19 cellular contexts compared by ENCODE assay signal in genomic region chr16:67281536-67282446, GRCh38. TPM values are rescaled to one million over a fixed set of nuclear protein-coding genes. Genes with fewer than 3 reads are reported as not detected.
DNase-seq lines count a peak whose midpoint lies in the region; ATAC-seq and TF ChIP-seq lines count a peak whose summit lies in the region.
"Had no signal": no experiment of that assay in that cellular context is flagged by ENCODE, and none has a peak within 500 bp of the region (broad histone marks: within the 10 kb centered on the region; RNA-seq: fewer than 3 reads in every experiment).

No MANE protein-coding gene starts in this region.

- H3K4ac ChIP-seq in neuronal stem cell (ENCODE audit: low read length) (peak overlapping the region; percentile 70), trophoblast cell (ENCODE audit: low read depth, low read length) (no peak overlapping the region)

- H2BK15ac ChIP-seq in neuronal stem cell (ENCODE audit: low read length), result peak overlapping the region; percentile 14

- H3K27me3 ChIP-seq in CD4-positive, alpha-beta T cell (ENCODE audit: control insufficient read depth, insufficient read depth, low read length), result no peaks in the 10 kb centered on the region
- H3K27me3 ChIP-seq in Loucy (ENCODE audit: insufficient read depth, low read length, poor library complexity, severe bottlenecking) (no peaks in the 10 kb centered on the region), neuronal stem cell (ENCODE audit: control insufficient read depth in 3 of 3, insufficient read depth in 3 of 3, low read depth in 1 of 3, low read length in 3 of 3) (peaks cover 0 to 68% (median 11%) of the 10 kb centered on the region in 3 experiments), trophoblast cell (ENCODE audit: insufficient read depth, low read length) (peaks cover 4% of the 10 kb centered on the region)

- no peak overlapping the region for H3K4me3 ChIP-seq in Loucy (ENCODE audit: low read length, poor library complexity, severe bottlenecking)
- H3K4me3 ChIP-seq in neuronal stem cell (ENCODE audit: low read length in 2 of 2), result no peak overlapping the region
- no peak overlapping the region for H3K4me3 ChIP-seq in trophoblast cell (ENCODE audit: low read depth, low read length)
- H3K4me3 ChIP-seq: BLaER1 treated with 17β-estradiol and CSF1 and Interleukin-3, amounts not matched to agents 10 nM and 100 nM; GM12878; GM23248; HAP-1 had no signal

- ATAC-seq in CD4-positive, alpha-beta T cell (ENCODE audit: poor library complexity), result no peak
- ATAC-seq: GM12878, HepG2 had no signal

- H3K36me3 ChIP-seq in Loucy (ENCODE audit: insufficient read depth, low read length) (peaks cover 12% of the 10 kb centered on the region; the same call in 1 of the 2 replicates), neuronal stem cell (replicated peaks in 1 of 2; ENCODE audit: control insufficient read depth in 2 of 2, insufficient read depth in 2 of 2, low read length in 2 of 2) (no peaks in the 10 kb centered on the region), trophoblast cell (ENCODE audit: control insufficient read depth in 1 of 2, insufficient read depth in 2 of 2, low read length in 2 of 2) (no peaks in the 10 kb centered on the region)

- H3K4me3 Mint-ChIP-seq in CD4-positive, alpha-beta T cell, result peak overlapping the region; percentile 38
- H3K4me3 Mint-ChIP-seq: B cell had no signal

- H3K36me3 Mint-ChIP-seq in CD4-positive, alpha-beta T cell (ENCODE audit: low read depth), result peaks cover 17% of the 10 kb centered on the region

- H4K91ac ChIP-seq in neuronal stem cell (ENCODE audit: low read depth, low read length, poor library complexity), result no peak overlapping the region
- H4K91ac ChIP-seq in trophoblast cell (ENCODE audit: low read depth, low read length), result no peak overlapping the region

- H3K4me1 ChIP-seq in Loucy (ENCODE audit: insufficient read depth, low read length, poor library complexity, severe bottlenecking) (peaks cover 18% of the 10 kb centered on the region), neuronal stem cell (ENCODE audit: control insufficient read depth in 2 of 2, insufficient read depth in 1 of 2, low read depth in 1 of 2, low read length in 2 of 2) (no peaks in the 10 kb centered on the region), trophoblast cell (ENCODE audit: control insufficient read depth in 1 of 2, insufficient read depth in 2 of 2, low read length in 2 of 2) (peaks cover 9 to 16% of the 10 kb centered on the region in 2 experiments)

- TF ChIP-seq CTCF in CD4-positive, alpha-beta T cell (IDR thresholded peaks at IDR 0.05), result no peak
- no peak for TF ChIP-seq CTCF in Loucy (conservative IDR thresholded peaks at IDR 0.05; ENCODE audit: low read length)

- H2BK5ac ChIP-seq in neuronal stem cell (ENCODE audit: low read length) (no peak overlapping the region), trophoblast cell (ENCODE audit: low read depth, low read length, poor library complexity) (no peak overlapping the region)

- H3K27ac ChIP-seq in CD4-positive, alpha-beta T cell (ENCODE audit: low read depth, low read length), result no peak overlapping the region
- no peak overlapping the region for H3K27ac ChIP-seq in neuronal stem cell (replicated peaks; ENCODE audit: low read length)
- H3K27ac ChIP-seq in trophoblast cell (ENCODE audit: low read depth, low read length), result no peak overlapping the region
- H3K27ac ChIP-seq: BLaER1 treated with 17β-estradiol and CSF1 and Interleukin-3, amounts not matched to agents 10 nM and 100 nM; GM23248 had no signal

- H4K8ac ChIP-seq in neuronal stem cell (ENCODE audit: low read depth, low read length) (no peak overlapping the region), trophoblast cell (ENCODE audit: low read depth, low read length) (no peak overlapping the region)

- H3K9me2 ChIP-seq in Loucy (replicated peaks; ENCODE audit: low read depth, low read length), result no peaks in the 10 kb centered on the region

- H3K79me2 ChIP-seq in Loucy (ENCODE audit: insufficient read depth, low read length), result peaks cover 42% of the 10 kb centered on the region
- no peaks in the 10 kb centered on the region for H3K79me2 ChIP-seq in trophoblast cell (ENCODE audit: control insufficient read depth, insufficient read depth, low read length, poor library complexity)

- no peak overlapping the region for H3K27ac Mint-ChIP-seq in CD4-positive, alpha-beta T cell
- H3K27ac Mint-ChIP-seq: B cell had no signal

- H4K12ac ChIP-seq in trophoblast cell (ENCODE audit: low read depth, low read length), result no peak overlapping the region

- H2AK5ac ChIP-seq in neuronal stem cell (ENCODE audit: low read depth, low read length), result peak overlapping the region; percentile 43
- H2AK5ac ChIP-seq in trophoblast cell (ENCODE audit: low read length), result no peak overlapping the region

- H3K18ac ChIP-seq in neuronal stem cell (ENCODE audit: low read length), result peak overlapping the region; percentile 36
- no peak overlapping the region for H3K18ac ChIP-seq in trophoblast cell (ENCODE audit: low read length)

- no peaks in the 10 kb centered on the region for H3K9me3 ChIP-seq in CD4-positive, alpha-beta T cell (ENCODE audit: control insufficient read depth, low read length)
- H3K9me3 ChIP-seq in Loucy (ENCODE audit: insufficient read depth, low read depth, low read length) (no peaks in the 10 kb centered on the region), neuronal stem cell (replicated peaks in 1 of 2; ENCODE audit: control insufficient read depth in 2 of 2, insufficient read depth in 1 of 2, low read depth in 1 of 2, low read length in 2 of 2) (no peaks in the 10 kb centered on the region), trophoblast cell (ENCODE audit: insufficient read depth, low read depth, low read length) (peaks cover 1% of the 10 kb centered on the region)
- H3K9me3 ChIP-seq: BLaER1 treated with 17β-estradiol and CSF1 and Interleukin-3, amounts not matched to agents 10 nM and 100 nM; HAP-1 had no signal

- H2BK12ac ChIP-seq in neuronal stem cell (ENCODE audit: low read length), result no peak overlapping the region
- H2BK12ac ChIP-seq in trophoblast cell (ENCODE audit: low read length), result no peak overlapping the region

- POLR2A ChIA-PET in CD4-positive, alpha-beta T cell (lab: Charles Lee), result no interaction called here

- peaks cover 12% of the 10 kb centered on the region for H3K4me1 Mint-ChIP-seq in CD4-positive, alpha-beta T cell (ENCODE audit: low read depth)

- CTCF ChIA-PET in CD4-positive, alpha-beta T cell (lab: Charles Lee), result no interaction called here

- no peaks in the 10 kb centered on the region for H3F3A ChIP-seq in Loucy (ENCODE audit: low read depth)

- H2BK120ac ChIP-seq in neuronal stem cell (ENCODE audit: low read depth, low read length), result no peak overlapping the region
- no peak overlapping the region for H2BK120ac ChIP-seq in trophoblast cell (ENCODE audit: insufficient read depth, low read length, poor library complexity)

- WGBS in neuronal stem cell (ENCODE audit: extremely low coverage in 2 of 2, insufficient read length in 2 of 2, insufficient replicate concordance in 1 of 2), 2 donors, result no CpG with 5 or more reads among the region's 14 CpGs
- no CpG with 5 or more reads among the region's 14 CpGs for WGBS in trophoblast cell (ENCODE audit: extremely low coverage, insufficient coverage, insufficient read length)

- H4K20me1 ChIP-seq in Loucy (ENCODE audit: insufficient read depth, low read length, poor library complexity, severe bottlenecking), result no peaks in the 10 kb centered on the region

- no peak overlapping the region for H3K14ac ChIP-seq in neuronal stem cell (ENCODE audit: low read length)
- no peak overlapping the region for H3K14ac ChIP-seq in trophoblast cell (ENCODE audit: low read length)

- no peak for DNase-seq in CD4-positive, alpha-beta T cell
- DNase-seq in neuronal stem cell (ENCODE audit: low spot score), result no peak
- DNase-seq in cerebellar cortex (ENCODE audit: low spot score), result no peak
- no peak for DNase-seq in superior temporal gyrus (ENCODE audit: extremely low spot score)
- DNase-seq in trophoblast cell, result no peak
- DNase-seq: DMS 273 treated with DMSO at 0.1 percent for 48 hours, DMS53, DND-41, EL, GM23248 had no signal

- peak overlapping the region; percentile 95 for H3K4me2 ChIP-seq in Loucy (ENCODE audit: low read depth, low read length, poor library complexity, severe bottlenecking)
- H3K4me2 ChIP-seq in neuronal stem cell (ENCODE audit: insufficient read depth, low read length, poor library complexity, severe bottlenecking), result no peak overlapping the region
- H3K4me2 ChIP-seq in trophoblast cell (ENCODE audit: low read length), result no peak overlapping the region
- H3K4me2 ChIP-seq: BLaER1 treated with 17β-estradiol and CSF1 and Interleukin-3, amounts not matched to agents 10 nM and 100 nM had no signal

- no peaks in the 10 kb centered on the region for H3K9me3 Mint-ChIP-seq in CD4-positive, alpha-beta T cell

- H3K9ac ChIP-seq in Loucy (ENCODE audit: low read depth, low read length, poor library complexity, severe bottlenecking) (peak overlapping the region; percentile 85), neuronal stem cell (ENCODE audit: low read depth, low read length, poor library complexity) (no peak overlapping the region), trophoblast cell (ENCODE audit: low read length) (no peak overlapping the region)
- H3K9ac ChIP-seq: BLaER1 treated with 17β-estradiol and CSF1 and Interleukin-3, amounts not matched to agents 10 nM and 100 nM; GM23248 had no signal

- H3K23ac ChIP-seq in neuronal stem cell (ENCODE audit: low read depth, low read length, poor library complexity), result peak overlapping the region; percentile 25
- no peak overlapping the region for H3K23ac ChIP-seq in trophoblast cell (ENCODE audit: low read length)

- no peak overlapping the region for H2AFZ ChIP-seq in Loucy (ENCODE audit: low read length)
- H2AFZ ChIP-seq in neuronal stem cell (ENCODE audit: low read length), result peak overlapping the region; percentile 17
- no peak overlapping the region for H2AFZ ChIP-seq in trophoblast cell (ENCODE audit: insufficient read depth, low read length, poor library complexity)
- H2AFZ ChIP-seq: GM23248 had no signal

- H3K27me3 Mint-ChIP-seq in CD4-positive, alpha-beta T cell, result no peaks in the 10 kb centered on the region
- H3K27me3 Mint-ChIP-seq: B cell had no signal

- H3K79me1 ChIP-seq in neuronal stem cell (ENCODE audit: low read depth, low read length) (no peaks in the 10 kb centered on the region), trophoblast cell (ENCODE audit: low read length) (peaks cover 6% of the 10 kb centered on the region)

- intact Hi-C loops in CD4-positive, alpha-beta T cell (cut with DNase I, micrococcal nuclease), result loop anchor here in 1 of 2 experiments (10.0 kb wide), 1 partner anchor 193 kb away; no protein-coding TSS in a partner anchor

RNA-seq across cellular contexts. Expression of gene PLEKHG4, which starts 2.5 kb away (rescaled TPM):
- total RNA-seq in CD4-positive, alpha-beta T cell, result 10 to 100 TPM; 13.1 to 14.0 TPM
- 2.4 TPM for polyA plus RNA-seq in neuronal stem cell (2013, experiment 1 of 2)
- polyA plus RNA-seq in neuronal stem cell (2013, experiment 2 of 2), result 3.0 TPM
- polyA plus RNA-seq in trophoblast cell (2013), result 0.35 and 0.60 TPM in 2 replicates
- total RNA-seq: A172 had no signal

RNA-seq across cellular contexts. Expression of gene SLC9A5, which starts 33.0 kb away (rescaled TPM):
- total RNA-seq in CD4-positive, alpha-beta T cell, result 1 to 10 TPM; 3.1 TPM
- 2.6 TPM for polyA plus RNA-seq in neuronal stem cell (2013, experiment 1 of 2)
- 2.3 TPM for polyA plus RNA-seq in neuronal stem cell (2013, experiment 2 of 2)
- 0.63 and 0.68 TPM in 2 replicates for polyA plus RNA-seq in trophoblast cell (2013)

RNA-seq across cellular contexts. Expression of gene FHOD1, which starts 34.5 kb away (rescaled TPM):
- 10 to 100 TPM; 21.1 to 26.0 TPM for total RNA-seq in CD4-positive, alpha-beta T cell
- polyA plus RNA-seq in neuronal stem cell (2013, experiment 1 of 2), result 15.0 TPM
- 14.0 TPM for polyA plus RNA-seq in neuronal stem cell (2013, experiment 2 of 2)
- polyA plus RNA-seq in trophoblast cell (2013), result 15.3 and 16.6 TPM in 2 replicates

RNA-seq across cellular contexts. Expression of gene KCTD19, which starts 44.8 kb away (rescaled TPM):
- not detected for total RNA-seq in CD4-positive, alpha-beta T cell
- polyA plus RNA-seq in neuronal stem cell (2013, experiment 1 of 2), result 1.4 TPM
- 1.3 TPM for polyA plus RNA-seq in neuronal stem cell (2013, experiment 2 of 2)
- 0.10 and 0.22 TPM in 2 replicates for polyA plus RNA-seq in trophoblast cell (2013)
- total RNA-seq: A172, B cell, GM23248, H4, HepG2 had no signal
- polyA plus RNA-seq: GM23248, HepG2 had no signal

RNA-seq across cellular contexts. Expression of gene LRRC36, which starts 44.8 kb away (rescaled TPM):
- total RNA-seq in CD4-positive, alpha-beta T cell, result not detected
- 0.10 TPM for polyA plus RNA-seq in neuronal stem cell (2013, experiment 1 of 2)
- polyA plus RNA-seq in neuronal stem cell (2013, experiment 2 of 2), result 0.15 TPM
- 0.03 and 0.08 TPM in 2 replicates for polyA plus RNA-seq in trophoblast cell (2013)
- total RNA-seq: A172, B cell, G401, GM23248 had no signal
- polyA plus RNA-seq: GM23248 had no signal
